Comparison of ENCODE assay signal across 9 cellular contexts in the genomic region with DNA sequence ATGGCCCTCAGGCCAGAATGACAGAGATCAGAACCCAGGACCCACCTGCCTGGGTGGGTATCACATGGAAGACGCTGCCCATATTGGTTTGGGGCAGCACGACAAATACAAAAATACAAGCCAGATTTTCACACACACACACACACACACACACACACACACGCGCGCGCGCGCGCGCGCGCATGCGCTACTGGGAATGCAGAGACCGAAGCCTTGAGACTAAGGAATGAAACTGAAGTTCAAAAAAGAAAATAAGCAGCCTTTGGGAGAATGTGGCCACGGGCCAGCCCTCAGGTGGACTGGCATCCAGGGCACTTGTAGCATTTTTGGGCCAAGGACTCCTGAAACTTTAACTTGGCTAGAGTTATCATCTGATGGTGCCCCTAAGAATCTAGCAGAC.
"Had no signal": no experiment of that assay in that cellular context is flagged by ENCODE, and none has a peak within 500 bp of the region (broad histone marks: within the 10 kb centered on the region; RNA-seq: fewer than 3 reads in every experiment).

No MANE protein-coding gene starts in this region.

- H3K27ac ChIP-seq: HL-60 had no signal

- H3K27ac Mint-ChIP-seq: GM23338, HFFc6, IgD-negative memory B cell had no signal

- H3K4me3 Mint-ChIP-seq: GM23338, HFFc6, IgD-negative memory B cell had no signal

- ATAC-seq: GM23338, HCT116, HepG2 had no signal

- DNase-seq: H7, HFFc6, KBM-7 had no signal

- H3K9me3 ChIP-seq: HAP-1 had no signal

- H2AFZ ChIP-seq: GM23338 had no signal

- H3K4me2 ChIP-seq: GM23338 had no signal

- H3K4me1 Mint-ChIP-seq: GM23338 had no signal

- H3K27me3 Mint-ChIP-seq: IgD-negative memory B cell had no signal

- H3K4me3 ChIP-seq: GM23338, HAP-1 had no signal
